ENCODE assay signal across 8 cellular contexts in the genomic region with DNA sequence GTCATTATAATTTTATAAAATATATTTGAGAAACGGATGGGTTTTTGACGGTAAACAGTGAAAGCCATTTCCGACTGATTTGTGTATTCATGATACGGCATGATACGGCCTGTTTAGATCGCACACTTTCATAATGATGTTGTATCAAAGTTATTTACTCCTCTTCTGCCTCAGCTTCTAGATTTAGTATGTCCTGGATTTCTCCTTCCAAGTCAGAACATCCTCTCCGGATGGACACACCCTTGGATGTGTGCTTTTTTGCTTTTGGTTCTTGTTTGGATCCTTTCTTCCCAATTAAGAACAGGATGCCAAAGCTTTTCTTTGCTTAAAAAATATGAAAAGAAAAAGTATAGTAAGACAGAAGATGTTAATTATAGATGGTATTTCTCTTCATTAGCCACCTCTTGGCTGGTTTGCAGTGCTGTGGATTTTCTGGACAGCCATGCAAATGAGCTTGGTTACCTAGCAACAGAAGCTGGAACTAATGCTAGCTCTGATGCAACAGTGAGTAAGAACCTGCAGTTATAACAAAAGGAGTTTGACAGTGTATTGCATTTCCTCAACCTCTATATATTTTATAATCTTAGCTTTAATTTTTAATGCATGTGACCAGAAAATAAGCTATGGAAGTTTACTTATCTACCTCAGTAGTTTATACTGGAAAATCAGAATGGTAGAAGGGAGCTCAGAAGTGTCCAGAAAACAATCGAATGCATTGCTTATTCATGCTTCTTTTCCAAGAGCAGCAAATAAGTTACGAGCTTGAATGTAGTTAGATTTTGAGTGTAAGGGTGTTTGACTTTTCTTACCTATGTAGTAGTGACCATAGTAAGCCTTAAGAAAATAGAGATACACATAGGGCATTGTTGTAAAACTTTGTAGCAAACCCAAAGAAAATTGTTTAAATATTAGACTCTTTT.
A peak's percentile ranks its signal among the peaks of the same experiment; 100 is the strongest.
DNase-seq lines count a peak whose midpoint lies in the region; ATAC-seq lines count a peak whose summit lies in the region.

No MANE protein-coding gene starts in this region.

- peaks cover 9% of the 10 kb centered on the region for H3K9me3 Mint-ChIP-seq in activated naive CD8-positive, alpha-beta T cell (ENCODE audit: low read depth)

- H3K36me3 Mint-ChIP-seq in activated naive CD8-positive, alpha-beta T cell, result peaks cover 19% of the 10 kb centered on the region

- ATAC-seq in HG03175 (IDR thresholded peaks at IDR 0.05; ENCODE audit: unreplicated experiment), result peak; percentile 77
- no peak for ATAC-seq in GM18520 (IDR thresholded peaks at IDR 0.05; ENCODE audit: unreplicated experiment)

- no peak overlapping the region for H3K4me3 Mint-ChIP-seq in activated naive CD8-positive, alpha-beta T cell

- no peaks in the 10 kb centered on the region for H3K27me3 Mint-ChIP-seq in activated naive CD8-positive, alpha-beta T cell

- H3K27ac Mint-ChIP-seq in activated naive CD8-positive, alpha-beta T cell, result peak overlapping the region; percentile 25

- peaks cover 68% of the 10 kb centered on the region for H3K4me1 Mint-ChIP-seq in activated naive CD8-positive, alpha-beta T cell (ENCODE audit: low read depth)

- DNase-seq in NCI-H345 (lab: John Stamatoyannopoulos, UW) (peak; percentile 6), NCI-H345 treated with DMSO at 0.1 percent for 48 hours (lab: John Stamatoyannopoulos, UW; ENCODE audit: unreplicated experiment) (no peak), iPS-NIHi11 (ENCODE audit: low spot score) (peak; percentile 40), COLO668 (lab: John Stamatoyannopoulos, UW; ENCODE audit: unreplicated experiment) (no peak), UCSD-AML1 (lab: John Stamatoyannopoulos, UW; ENCODE audit: unreplicated experiment) (no peak)

Comparison
In these comparisons a context has a peak if more than half of its experiments do, and no peak if none do; other contexts are left out.
1. DNase-seq: peak in NCI-H345 (single experiment) and iPS-NIHi11 (single experiment); none in NCI-H345 treated with DMSO at 0.1 percent for 48 hours (single experiment), COLO668 (single experiment) and UCSD-AML1 (single experiment).